ENCODE assay signal across 8 cellular contexts in genomic region chr16:15948532-15949209, GRCh38. TPM values are rescaled to one million over a fixed set of nuclear protein-coding genes. Genes with fewer than 3 reads are reported as not detected.
A peak's percentile ranks its signal among the peaks of the same experiment; 100 is the strongest.
DNase-seq lines count a peak whose midpoint lies in the region; ATAC-seq and TF ChIP-seq lines count a peak whose summit lies in the region.

No MANE protein-coding gene starts in this region.

- no peak for TF ChIP-seq CTCF in liver (IDR thresholded peaks at IDR 0.05; ENCODE audit: low read depth, low read length, missing input control)
- no peak for TF ChIP-seq CTCF in tibial nerve (IDR thresholded peaks at IDR 0.05)

- ATAC-seq in GM18867 (IDR thresholded peaks at IDR 0.05; ENCODE audit: unreplicated experiment) (peak; percentile 40), HG03025 (IDR thresholded peaks at IDR 0.05; ENCODE audit: low FRiP score, unreplicated experiment) (peak; percentile 20)

- no peak for TF ChIP-seq RAD21 in liver (IDR thresholded peaks at IDR 0.05)

- TF ChIP-seq EP300 in tibial nerve (IDR thresholded peaks at IDR 0.05): no peak

- WGBS in liver: 68% methylated on average over 18 of the region's 18 CpGs
- 73% methylated on average over 18 of the region's 18 CpGs for WGBS in tibial nerve, 2 donors

- H3K9ac ChIP-seq in liver (ENCODE audit: low read depth in 1 of 2, low read length in 2 of 2): no peak overlapping the region

- H3K36me3 ChIP-seq in liver (ENCODE audit: control insufficient read depth in 4 of 4, insufficient read depth in 3 of 4, low read depth in 1 of 4, low read length in 3 of 4) (no peaks in the 10 kb centered on the region), tibial nerve (no peaks in the 10 kb centered on the region)

- peaks cover 0 to 4% (median 2%) of the 10 kb centered on the region in 4 donors for H3K4me1 ChIP-seq in liver (ENCODE audit: control insufficient read depth in 4 of 4, insufficient read depth in 4 of 4, low read length in 3 of 4)
- peaks cover 0 to 51% (median 9%) of the 10 kb centered on the region in 4 donors for H3K4me1 ChIP-seq in tibial nerve

- no peaks in the 10 kb centered on the region for H3K27me3 Mint-ChIP-seq in activated naive CD8-positive, alpha-beta T cell

- H3K9me3 ChIP-seq in liver (ENCODE audit: control insufficient read depth in 4 of 4, low read length in 3 of 4): no peaks in the 10 kb centered on the region
- H3K9me3 ChIP-seq in tibial nerve: no peaks in the 10 kb centered on the region

- H3K27ac ChIP-seq in liver (ENCODE audit: low read depth in 1 of 2, low read length in 2 of 2): peak overlapping the region in 1 of 2 donors; percentile 65
- peak overlapping the region in 2 of 4 donors; percentile 80 to 83 for H3K27ac ChIP-seq in tibial nerve

- H3K36me3 Mint-ChIP-seq in activated naive CD8-positive, alpha-beta T cell: peaks cover 3% of the 10 kb centered on the region

- peak overlapping the region in 2 of 3 donors; percentile 37 to 71 for H3K4me3 ChIP-seq in liver (ENCODE audit: low read depth in 1 of 3, low read length in 3 of 3)
- peak overlapping the region; percentile 56 to 70 (median 58) for H3K4me3 ChIP-seq in tibial nerve

- peaks cover 43% of the 10 kb centered on the region for H3K4me1 Mint-ChIP-seq in activated naive CD8-positive, alpha-beta T cell (ENCODE audit: low read depth)

- H3K9me3 Mint-ChIP-seq in activated naive CD8-positive, alpha-beta T cell (ENCODE audit: low read depth): no peaks in the 10 kb centered on the region

- no peak for TF ChIP-seq POLR2A in tibial nerve (IDR thresholded peaks at IDR 0.05)

- peaks cover 0 to 7% (median 2%) of the 10 kb centered on the region in 4 donors for H3K27me3 ChIP-seq in liver (ENCODE audit: control insufficient read depth in 4 of 4, insufficient read depth in 4 of 4, low read length in 3 of 4)
- H3K27me3 ChIP-seq in tibial nerve: no peaks in the 10 kb centered on the region

- no peak for DNase-seq in tibial nerve (ENCODE audit: low spot score in 2 of 2)
- no peak for DNase-seq in NCI-H1105 (lab: John Stamatoyannopoulos, UW)
- DNase-seq in NCI-H345 treated with DMSO at 0.1 percent for 48 hours (lab: John Stamatoyannopoulos, UW; ENCODE audit: unreplicated experiment): no peak
- DNase-seq in UCSD-AML1 (lab: John Stamatoyannopoulos, UW; ENCODE audit: unreplicated experiment): no peak

- peak overlapping the region; percentile 88 for H3K4me3 Mint-ChIP-seq in activated naive CD8-positive, alpha-beta T cell

- H3K27ac Mint-ChIP-seq in activated naive CD8-positive, alpha-beta T cell: peak overlapping the region; percentile 94

TF ChIP-seq in liver, 16 proteins besides CTCF, POLR2A, EP300 and RAD21:
- no peak for TF ChIP-seq FOXA1 (IDR thresholded peaks at IDR 0.05)
- no peak for TF ChIP-seq ZBTB33 (IDR thresholded peaks at IDR 0.05)
- TF ChIP-seq EGR1 (IDR thresholded peaks at IDR 0.05; ENCODE audit: low read depth in 2 of 2): no peak
- no peak for TF ChIP-seq REST (IDR thresholded peaks at IDR 0.05)
- no peak for TF ChIP-seq ATF3 (IDR thresholded peaks at IDR 0.05)
- TF ChIP-seq TAF1 (conservative IDR thresholded peaks at IDR 0.05): no peak
- no peak for TF ChIP-seq NR2F2 (IDR thresholded peaks at IDR 0.05)

RNA-seq across cellular contexts. Expression of gene ABCC1, which starts 0.7 kb away (rescaled TPM):
- total RNA-seq in liver (1 to 10 TPM; 6.9 to 7.7 TPM), tibial nerve (10 to 100 TPM; 24.3 to 32.2 (median 25.7) TPM)
- 1 to 10 TPM in 1 of 2 donors, under 1 TPM in 1; 0.85 to 1.6 TPM for polyA plus RNA-seq in liver
